In genomic region chr4:138521809-138522208, GRCh38 we compare ENCODE assay signal across 15 cellular contexts.
DNase-seq lines count a peak whose midpoint lies in the region; ATAC-seq and TF ChIP-seq lines count a peak whose summit lies in the region.
"Had no signal": no experiment of that assay in that cellular context is flagged by ENCODE, and none has a peak within 500 bp of the region (broad histone marks: within the 10 kb centered on the region; RNA-seq: fewer than 3 reads in every experiment).

No MANE protein-coding gene starts in this region.

- H3K4me3 ChIP-seq in GM23338 (no peak overlapping the region), IMR-90 (ENCODE audit: insufficient read depth, low read depth, low read length) (no peak overlapping the region), upper lobe of right lung (no peak overlapping the region)

- peak overlapping the region; percentile 82 for H2AFZ ChIP-seq in GM23338
- H2AFZ ChIP-seq in IMR-90 (replicated peaks; ENCODE audit: low read length, poor library complexity): peak overlapping the region; percentile 73

- no peak overlapping the region for H2BK5ac ChIP-seq in IMR-90 (ENCODE audit: low read depth, low read length, poor library complexity, severe bottlenecking)

- no peak for TF ChIP-seq RAD21 in IMR-90 (IDR thresholded peaks at IDR 0.05; ENCODE audit: low read length)

- peaks cover 2% of the 10 kb centered on the region for H3K27me3 Mint-ChIP-seq in GM23338 (ENCODE audit: insufficient read depth, low read depth, poor library complexity)

- no peak for TF ChIP-seq CTCF in GM23338 (conservative IDR thresholded peaks at IDR 0.05; ENCODE audit: low read depth in 2 of 2)
- TF ChIP-seq CTCF in IMR-90 (conservative IDR thresholded peaks at IDR 0.05; ENCODE audit: low read depth, low read length): no peak
- TF ChIP-seq CTCF in upper lobe of right lung (IDR thresholded peaks at IDR 0.05): no peak

- no peak overlapping the region for H2AK9ac ChIP-seq in IMR-90 (replicated peaks; ENCODE audit: low read depth, low read length, poor library complexity)

- CTCF ChIA-PET in IMR-90 (lab: Yijun Ruan, JAX): interaction anchor here (1.7 kb wide), 1 partner anchor 159 kb away, joined by 5 read pairs; no protein-coding TSS in a partner anchor

- H3K23ac ChIP-seq in IMR-90 (ENCODE audit: low read depth, low read length): no peak overlapping the region

- H4K5ac ChIP-seq in IMR-90 (ENCODE audit: low read depth, low read length): peak overlapping the region; percentile 49; the same call in 1 of the 2 replicates

- H3K4me1 ChIP-seq in GM23338 (ENCODE audit: insufficient read depth) (no peaks in the 10 kb centered on the region), IMR-90 (ENCODE audit: control insufficient read depth, insufficient read depth, low read length) (no peaks in the 10 kb centered on the region), upper lobe of right lung (no peaks in the 10 kb centered on the region)

- no peaks in the 10 kb centered on the region for H3K36me3 Mint-ChIP-seq in GM23338 (ENCODE audit: low read depth)
- H3K36me3 Mint-ChIP-seq: CD14-positive monocyte had no signal

- H3K9me3 Mint-ChIP-seq in GM23338: peaks cover 2% of the 10 kb centered on the region; the same call in 1 of the 3 replicates

- H2BK15ac ChIP-seq in IMR-90 (ENCODE audit: low read depth, low read length): peak overlapping the region; percentile 38; the same call in 1 of the 3 replicates

- H2AK5ac ChIP-seq in IMR-90 (ENCODE audit: low read depth, low read length): peak overlapping the region; percentile 61; the same call in 1 of the 2 replicates

- H3K9me2 ChIP-seq in GM23338 (ENCODE audit: insufficient read depth): no peaks in the 10 kb centered on the region

- WGBS in IMR-90 (ENCODE audit: extremely low coverage in 2 of 2, insufficient read length in 1 of 2), 2 experiments: 40% methylated on average over 1 of the region's 4 CpGs; no CpG with 5 or more reads in 1 of the 2 experiments

- peak overlapping the region; percentile 85; the same call in 1 of the 2 replicates for H4K91ac ChIP-seq in IMR-90 (ENCODE audit: insufficient read depth, low read depth, low read length)

- peak overlapping the region; percentile 70; the same call in 1 of the 2 replicates for H3K4ac ChIP-seq in IMR-90 (ENCODE audit: low read depth, low read length)

- H3K27ac Mint-ChIP-seq in GM23338: no peak overlapping the region

- H3F3A ChIP-seq in GM23338 (replicated peaks; ENCODE audit: low read depth): no peaks in the 10 kb centered on the region

- no peak overlapping the region for H3K27ac ChIP-seq in GM23338 (ENCODE audit: low read depth)
- H3K27ac ChIP-seq in IMR-90 (ENCODE audit: insufficient read depth, low read length): no peak overlapping the region
- H3K27ac ChIP-seq in upper lobe of right lung: no peak overlapping the region

- peak overlapping the region in 1 of 2 experiments; percentile 52; a peak in 2 of 4 replicates for H4K8ac ChIP-seq in IMR-90 (ENCODE audit: low read depth in 2 of 2, low read length in 2 of 2)

- H2BK120ac ChIP-seq in IMR-90 (ENCODE audit: low read depth, low read length): peak overlapping the region; percentile 79

- no peaks in the 10 kb centered on the region for H3K36me3 ChIP-seq in GM23338 (ENCODE audit: insufficient read depth)
- H3K36me3 ChIP-seq in IMR-90 (ENCODE audit: control insufficient read depth, insufficient read depth, low read length): no peaks in the 10 kb centered on the region
- no peaks in the 10 kb centered on the region for H3K36me3 ChIP-seq in upper lobe of right lung

- H3K4me1 Mint-ChIP-seq in GM23338: no peaks in the 10 kb centered on the region
- H3K4me1 Mint-ChIP-seq: CD14-positive monocyte had no signal

- ATAC-seq in GM23338 (no peak), IMR-90 (ENCODE audit: low read depth) (no peak), esophagus mucosa (peak; percentile 11), upper lobe of right lung (peak; percentile 25)

- H3K27me3 ChIP-seq in GM23338 (ENCODE audit: insufficient read depth) (no peaks in the 10 kb centered on the region), IMR-90 (ENCODE audit: control insufficient read depth, insufficient read depth, low read length) (no peaks in the 10 kb centered on the region), upper lobe of right lung (no peaks in the 10 kb centered on the region)

- H2BK20ac ChIP-seq in IMR-90 (ENCODE audit: low read depth, low read length): peak overlapping the region; percentile 62; the same call in 1 of the 2 replicates

- POLR2A ChIA-PET in IMR-90 (lab: Charles Lee; ENCODE audit: unreplicated experiment): no interaction called here

- H3K14ac ChIP-seq in IMR-90 (replicated peaks; ENCODE audit: low read depth, low read length): no peak overlapping the region

- no peaks in the 10 kb centered on the region for H3K79me2 ChIP-seq in GM23338 (replicated peaks; ENCODE audit: insufficient read depth)

- H3K4me2 ChIP-seq in GM23338: no peak overlapping the region
- no peak overlapping the region for H3K4me2 ChIP-seq in IMR-90 (ENCODE audit: low read depth, low read length)

- no peak overlapping the region; the same call in 1 of the 2 replicates for H3K56ac ChIP-seq in IMR-90 (ENCODE audit: extremely low read depth, insufficient read depth, low read length)

- intact Hi-C loops in IMR-90 (cut with micrococcal nuclease): no loop called here
- intact Hi-C loops in upper lobe of right lung (cut with DNase I): no loop called here

- H3K9me1 ChIP-seq in IMR-90 (ENCODE audit: insufficient read depth, low read length): peaks cover 4% of the 10 kb centered on the region; the same call in 1 of the 2 replicates

- no peak overlapping the region for H3K18ac ChIP-seq in IMR-90 (ENCODE audit: low read depth, low read length)

- H4K20me1 ChIP-seq in GM23338 (replicated peaks; ENCODE audit: insufficient read depth) (no peaks in the 10 kb centered on the region), IMR-90 (ENCODE audit: insufficient read depth, low read length) (no peaks in the 10 kb centered on the region)

- in situ Hi-C loops in IMR-90 (cut with MboI; ENCODE audit: low sequenced_read_pairs): no loop called here

- H3K9me3 ChIP-seq in IMR-90 (ENCODE audit: control insufficient read depth, insufficient read depth, low read length) (no peaks in the 10 kb centered on the region), upper lobe of right lung (peaks cover 5% of the 10 kb centered on the region)

- TF ChIP-seq POLR2A in IMR-90 (IDR thresholded peaks at IDR 0.05; ENCODE audit: low read depth, low read length): no peak

- no TSS peak for BruUV-seq in IMR-90 (replicated peaks; lab: Mats Ljungman, UMichigan)

- dilution Hi-C loops in IMR-90 (cut with HindIII; ENCODE audit: low sequenced_read_pairs, unreplicated experiment): no loop called here

- DNase-seq in GM23338 (ENCODE audit: low spot score): no peak
- no peak for DNase-seq in IMR-90
- DNase-seq in upper lobe of right lung: no peak
- DNase-seq in T-helper 9 cell: no peak
- DNase-seq in islet precursor cell: no peak
- no peak for DNase-seq in activated CD4-positive, alpha-beta T cell treated with anti-CD3 and anti-CD28 coated beads for 4 hours
- DNase-seq: DND-41; HCEC 1CT; NCI-H1105; NCI-H2171 treated with DMSO at 0.1 percent for 48 hours; NCI-H446; NK-92 treated with Interleukin-12 subunit alpha and Interleukin-12 subunit beta, amount 100 ng/mL, for 24 hours; SIG-M5 had no signal

- no peak overlapping the region for H3K9ac ChIP-seq in IMR-90 (ENCODE audit: low read depth, low read length)

- no peaks in the 10 kb centered on the region for H3K79me1 ChIP-seq in IMR-90 (ENCODE audit: low read depth in 1 of 2, low read length in 2 of 2)

- no peak overlapping the region for H3K4me3 Mint-ChIP-seq in GM23338
- H3K4me3 Mint-ChIP-seq: CD14-positive monocyte had no signal

TF ChIP-seq in GM23338, 12 proteins besides CTCF, POLR2A, EP300 and RAD21 (continues in another document):
- TF ChIP-seq JUNB (IDR thresholded peaks at IDR 0.05; ENCODE audit: unreplicated experiment): no peak
- no peak for TF ChIP-seq ZNF114 (CRISPR knock-in tag; IDR thresholded peaks at IDR 0.05)
- no peak for TF ChIP-seq POLR2AphosphoS5 (IDR thresholded peaks at IDR 0.05; ENCODE audit: low read depth)
- TF ChIP-seq EZH2 (IDR thresholded peaks at IDR 0.05; ENCODE audit: low read depth, unreplicated experiment): no peak
- TF ChIP-seq NANOG (IDR thresholded peaks at IDR 0.05; ENCODE audit: borderline replicate concordance): no peak
- TF ChIP-seq EZH2phosphoT487 (IDR thresholded peaks at IDR 0.05; ENCODE audit: unreplicated experiment): no peak

TF ChIP-seq in IMR-90, 13 proteins besides CTCF, POLR2A, EP300 and RAD21 (continues in another document):
- TF ChIP-seq CEBPB (IDR thresholded peaks at IDR 0.05; ENCODE audit: low read depth, low read length): no peak
- no peak for TF ChIP-seq RFX5 (IDR thresholded peaks at IDR 0.05; ENCODE audit: low read depth, low read length)
- TF ChIP-seq CHD1 (IDR thresholded peaks at IDR 0.05; ENCODE audit: low read depth, low read length): no peak
- TF ChIP-seq MAFK (IDR thresholded peaks at IDR 0.05; ENCODE audit: low read depth, low read length): no peak
- no peak for TF ChIP-seq RCOR1 (IDR thresholded peaks at IDR 0.05; ENCODE audit: insufficient replicate concordance, low read length)
- no peak for TF ChIP-seq BHLHE40 (IDR thresholded peaks at IDR 0.05; ENCODE audit: low read depth, low read length)
- TF ChIP-seq SMC3 (IDR thresholded peaks at IDR 0.05; ENCODE audit: low read depth, low read length): no peak
- TF ChIP-seq MAZ (IDR thresholded peaks at IDR 0.05; ENCODE audit: borderline replicate concordance, low read depth, low read length): no peak
- TF ChIP-seq NFE2L2 (IDR thresholded peaks at IDR 0.05; ENCODE audit: low read depth, low read length): no peak
- no peak for TF ChIP-seq FOS (IDR thresholded peaks at IDR 0.05; ENCODE audit: low read depth, low read length)
- TF ChIP-seq USF2 (IDR thresholded peaks at IDR 0.05; ENCODE audit: low read depth, low read length): no peak
- TF ChIP-seq ELK1 (IDR thresholded peaks at IDR 0.05; ENCODE audit: borderline replicate concordance, low read depth, low read length): no peak

Comparison
In these comparisons a context has a peak if more than half of its experiments do, and no peak if none do; other contexts are left out.
1. ATAC-seq: peak in esophagus mucosa (single experiment) and upper lobe of right lung (single experiment); none in GM23338 (single experiment) and IMR-90 (single experiment).